ENCODE assay signal across 13 cellular contexts in genomic region chr15:67183443-67184169, GRCh38.
DNase-seq lines count a peak whose midpoint lies in the region; ATAC-seq, FAIRE-seq and TF ChIP-seq lines count a peak whose summit lies in the region.
"Had no signal": no experiment of that assay in that cellular context is flagged by ENCODE, and none has a peak within 500 bp of the region (broad histone marks: within the 10 kb centered on the region; RNA-seq: fewer than 3 reads in every experiment).

No MANE protein-coding gene starts in this region.

- CTCF ChIA-PET in IMR-90 (lab: Yijun Ruan, JAX): no interaction called here

- H2AFZ ChIP-seq in IMR-90 (replicated peaks; ENCODE audit: low read length, poor library complexity): no peak overlapping the region
- H2AFZ ChIP-seq in osteoblast (ENCODE audit: low read length): no peak overlapping the region

- no peak for FAIRE-seq in frontal cortex (lab: Jason Lieb, UNC)
- FAIRE-seq: H54 had no signal

- peaks cover 71% of the 10 kb centered on the region for H3K9me1 ChIP-seq in IMR-90 (ENCODE audit: insufficient read depth, low read length)

- TF ChIP-seq CTCF in IMR-90 (conservative IDR thresholded peaks at IDR 0.05; ENCODE audit: low read depth, low read length) (no peak), cardiac fibroblast (IDR thresholded peaks at IDR 0.05; ENCODE audit: low read depth, low read length) (no peak), osteoblast (IDR thresholded peaks at IDR 0.05; ENCODE audit: extremely low read depth, low read depth, low read length) (no peak)

- H4K91ac ChIP-seq in IMR-90 (ENCODE audit: insufficient read depth, low read depth, low read length): peak overlapping the region; percentile 77

- peak overlapping the region; percentile 81 for H2BK20ac ChIP-seq in IMR-90 (ENCODE audit: low read depth, low read length)

- H3K27ac ChIP-seq in IMR-90 (ENCODE audit: insufficient read depth, low read length) (peak overlapping the region; percentile 96), osteoblast (ENCODE audit: low read depth, low read length) (peak overlapping the region; percentile 62)

- peak overlapping the region; percentile 67; the same call in 2 of the 3 replicates for H2BK15ac ChIP-seq in IMR-90 (ENCODE audit: low read depth, low read length)

- peak overlapping the region; percentile 95 for H2AK5ac ChIP-seq in IMR-90 (ENCODE audit: low read depth, low read length)

- POLR2A ChIA-PET in IMR-90 (lab: Charles Lee; ENCODE audit: unreplicated experiment): no interaction called here

- peak overlapping the region; percentile 89 for H3K14ac ChIP-seq in IMR-90 (replicated peaks; ENCODE audit: low read depth, low read length)

- intact Hi-C loops in IMR-90 (cut with micrococcal nuclease): no loop called here

- H4K20me1 ChIP-seq in IMR-90 (ENCODE audit: insufficient read depth, low read length) (no peaks in the 10 kb centered on the region; the same call in 1 of the 2 replicates), osteoblast (ENCODE audit: insufficient read depth, low read length) (no peaks in the 10 kb centered on the region)

- ATAC-seq in IMR-90 (ENCODE audit: low read depth): peak; percentile 16
- ATAC-seq: stimulated activated naive CD8-positive, alpha-beta T cell treated with anti-CD3 and anti-CD28 coated beads, Interleukin-15, Interleukin-2, amounts not matched to agents 100 U/mL and 50 U/mL, for 24 hours had no signal

- peaks cover 61% of the 10 kb centered on the region for H3K4me1 ChIP-seq in IMR-90 (ENCODE audit: control insufficient read depth, insufficient read depth, low read length)
- H3K4me1 ChIP-seq in osteoblast (ENCODE audit: insufficient read depth, low read length): peaks cover 54% of the 10 kb centered on the region

- no peak for TF ChIP-seq RAD21 in IMR-90 (IDR thresholded peaks at IDR 0.05; ENCODE audit: low read length)

- peak overlapping the region; percentile 3 for H2AK9ac ChIP-seq in IMR-90 (replicated peaks; ENCODE audit: low read depth, low read length, poor library complexity)

- H4K5ac ChIP-seq in IMR-90 (ENCODE audit: low read depth, low read length): peak overlapping the region; percentile 93

- H3K4me2 ChIP-seq in IMR-90 (ENCODE audit: low read depth, low read length) (peak overlapping the region; percentile 7; the same call in 1 of the 2 replicates), osteoblast (ENCODE audit: insufficient read depth, low read length) (no peak overlapping the region)

- peak overlapping the region; percentile 81 for H2BK120ac ChIP-seq in IMR-90 (ENCODE audit: low read depth, low read length)

- peaks cover 68 to 95% of the 10 kb centered on the region in 2 experiments for H3K79me1 ChIP-seq in IMR-90 (ENCODE audit: low read depth in 1 of 2, low read length in 2 of 2)

- peak overlapping the region; percentile 55 for H3K18ac ChIP-seq in IMR-90 (ENCODE audit: low read depth, low read length)

- H3K4ac ChIP-seq in IMR-90 (ENCODE audit: low read depth, low read length): peak overlapping the region; percentile 89

- WGBS in IMR-90 (ENCODE audit: extremely low coverage in 2 of 2, insufficient read length in 1 of 2), 2 experiments: 38% methylated on average over 4 of the region's 7 CpGs; no CpG with 5 or more reads in 1 of the 2 experiments

- H3K4me3 ChIP-seq in IMR-90 (ENCODE audit: insufficient read depth, low read depth, low read length) (no peak overlapping the region), cardiac fibroblast (replicated peaks in 1 of 2; ENCODE audit: low read depth in 2 of 2, low read length in 2 of 2) (no peak overlapping the region), osteoblast (ENCODE audit: insufficient read depth, low read length) (no peak overlapping the region)

- no peak for TF ChIP-seq POLR2A in IMR-90 (IDR thresholded peaks at IDR 0.05; ENCODE audit: low read depth, low read length)

- peaks cover 48% of the 10 kb centered on the region for H3K79me2 ChIP-seq in osteoblast (ENCODE audit: insufficient read depth, low read length)

- BruUV-seq in IMR-90 (replicated peaks; lab: Mats Ljungman, UMichigan): no TSS peak

- dilution Hi-C loops in IMR-90 (cut with HindIII; ENCODE audit: low sequenced_read_pairs, unreplicated experiment): no loop called here

- H3K27me3 ChIP-seq in IMR-90 (ENCODE audit: control insufficient read depth, insufficient read depth, low read length) (no peaks in the 10 kb centered on the region), osteoblast (ENCODE audit: insufficient read depth, low read length) (no peaks in the 10 kb centered on the region)

- peak overlapping the region; percentile 86 for H3K56ac ChIP-seq in IMR-90 (ENCODE audit: extremely low read depth, insufficient read depth, low read length)

- in situ Hi-C loops in IMR-90 (cut with MboI; ENCODE audit: low sequenced_read_pairs): no loop called here

- H3K23ac ChIP-seq in IMR-90 (ENCODE audit: low read depth, low read length): peak overlapping the region; percentile 66

- peak overlapping the region; percentile 37 for H3K9ac ChIP-seq in IMR-90 (ENCODE audit: low read depth, low read length)

- DNase-seq in AG20443 (ENCODE audit: low spot score): peak; percentile 84
- DNase-seq in IMR-90: peak; percentile 78
- DNase-seq in cardiac fibroblast (ENCODE audit: low read depth in 2 of 2): peak; percentile 45
- no peak for DNase-seq in osteoblast (ENCODE audit: insufficient read length, low spot score, missing footprints)
- no peak for DNase-seq in NOMO-1 treated with dmso at 0.1 percent for 144 hours (lab: John Stamatoyannopoulos, UW; ENCODE audit: unreplicated experiment)
- no peak for DNase-seq in frontal cortex (ENCODE audit: low spot score in 2 of 2)
- no peak for DNase-seq in central memory CD4-positive, alpha-beta T cell
- no peak for DNase-seq in activated CD4-positive, CD25-positive, alpha-beta regulatory T cell (lab: John Stamatoyannopoulos, UW)
- DNase-seq: activated CD4-positive, alpha-beta T cell treated with anti-CD3 and anti-CD28 coated beads, Interleukin-2, amount 50 U/mL, for 1 hour; NCI-H1436 treated with DMSO at 0.1 percent for 48 hours; stimulated activated CD4-positive, alpha-beta T cell treated with anti-CD3 and anti-CD28 coated beads, Interleukin-1b, Interleukin-23, amount 100 ng/mL, for 48 hours; stimulated activated naive CD8-positive, alpha-beta T cell treated with anti-CD3 and anti-CD28 coated beads, Interleukin-15, Interleukin-2, amounts not matched to agents 100 U/mL and 50 U/mL, for 24 hours had no signal

- H3K9me3 ChIP-seq in IMR-90 (ENCODE audit: control insufficient read depth, insufficient read depth, low read length): no peaks in the 10 kb centered on the region
- H3K9me3 ChIP-seq in osteoblast (ENCODE audit: low read depth, low read length): no peaks in the 10 kb centered on the region

- H3K36me3 ChIP-seq in IMR-90 (ENCODE audit: control insufficient read depth, insufficient read depth, low read length) (peaks cover 86% of the 10 kb centered on the region), osteoblast (ENCODE audit: insufficient read depth, low read length) (peaks cover 94% of the 10 kb centered on the region)

- H2BK5ac ChIP-seq in IMR-90 (ENCODE audit: low read depth, low read length, poor library complexity, severe bottlenecking): peak overlapping the region; percentile 82

- peak overlapping the region; percentile 29 to 76; a peak in 3 of 4 replicates for H4K8ac ChIP-seq in IMR-90 (ENCODE audit: low read depth in 2 of 2, low read length in 2 of 2)

TF ChIP-seq in IMR-90, 13 proteins besides CTCF, POLR2A, EP300 and RAD21:
- TF ChIP-seq CHD1 (IDR thresholded peaks at IDR 0.05; ENCODE audit: low read depth, low read length) (no peak), MXI1 (IDR thresholded peaks at IDR 0.05; ENCODE audit: borderline replicate concordance, low read depth, low read length) (no peak), SMC3 (IDR thresholded peaks at IDR 0.05; ENCODE audit: low read depth, low read length) (no peak), MAFK (IDR thresholded peaks at IDR 0.05; ENCODE audit: low read depth, low read length) (no peak), CEBPB (IDR thresholded peaks at IDR 0.05; ENCODE audit: low read depth, low read length) (peak; percentile 76)

Comparison
In these comparisons a context has a peak if more than half of its experiments do, and no peak if none do; other contexts are left out.
1. DNase-seq: peak in AG20443 (single experiment), IMR-90 (single experiment) and cardiac fibroblast (2 of 2); none in osteoblast (single experiment), NOMO-1 treated with dmso at 0.1 percent for 144 hours (single experiment), frontal cortex (0 of 2), central memory CD4-positive, alpha-beta T cell (single experiment) and activated CD4-positive, CD25-positive, alpha-beta regulatory T cell (0 of 4).